ENCODE assay signal across 21 cellular contexts in the genomic region with DNA sequence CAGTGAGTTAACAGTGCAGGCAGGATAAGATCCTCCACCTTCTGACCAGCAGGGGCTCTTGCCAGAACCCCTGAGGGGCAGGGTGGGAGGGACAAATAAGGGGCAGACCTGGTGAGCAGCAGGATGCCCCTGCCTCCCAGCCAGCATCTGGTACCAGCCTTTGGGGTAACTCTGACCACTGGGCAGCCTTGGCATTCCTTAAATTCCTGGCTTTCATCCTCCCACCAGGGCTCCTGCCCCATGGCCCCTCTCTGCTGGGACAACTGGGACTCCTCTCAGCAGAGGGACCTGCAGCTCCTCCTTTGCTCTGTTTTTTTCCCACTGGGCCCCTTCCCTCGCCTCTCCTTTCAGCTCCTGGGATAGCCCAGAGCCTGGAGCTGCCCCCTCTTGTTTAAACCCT.
"Had no signal": no experiment of that assay in that cellular context is flagged by ENCODE, and none has a peak within 500 bp of the region (broad histone marks: within the 10 kb centered on the region; RNA-seq: fewer than 3 reads in every experiment).

No MANE protein-coding gene starts in this region.

- DNase-seq: activated CD4-positive, alpha-beta T cell treated with anti-CD3 and anti-CD28 coated beads, Interleukin-2, amount 50 U/mL, for 1 hour; activated CD4-positive, CD25-positive, alpha-beta regulatory T cell treated with anti-CD3 and anti-CD28 coated beads, Interleukin-2, amount 50 U/mL, for 72 hours; activated gamma-delta T cell treated with Interleukin-2 at 50 U/mL for 16 hours; activated T-cell treated with anti-CD3 and anti-CD28 coated beads, Interleukin-2, amount 50 U/mL, for 1 hour; body of pancreas; effector CD8-positive, alpha-beta T cell; foreskin melanocyte; occipital lobe; sigmoid colon; stimulated activated CD4-positive, alpha-beta T cell treated with anti-CD3 and anti-CD28 coated beads, Interleukin-2, amount 100 ng/mL, for 48 hours; stimulated activated CD8-positive, alpha-beta memory T cell treated with anti-CD3 and anti-CD28 coated beads, Interleukin-4, amount 100 ng/mL, for 48 hours; stimulated activated naive CD4-positive, alpha-beta T cell; testis had no signal

- H3K36me3 ChIP-seq: cardiac muscle cell, sigmoid colon, vagina had no signal

- H3K27ac ChIP-seq: body of pancreas, cardiac muscle cell, sigmoid colon, testis, vagina, VCaP had no signal

- H3K9me3 Mint-ChIP-seq: activated naive CD4-positive, alpha-beta T cell treated with anti-CD3 and anti-CD28 coated beads, Interleukin-2, amount 50 U/mL, for 24 hours; T-helper 2 cell treated with Interferon-gamma antibody and Interleukin-4, amounts not matched to agents 5 μg/mL and 100 μg/mL, for 36 hours had no signal

- H3K9me3 ChIP-seq: body of pancreas, testis, vagina had no signal

- H3K4me1 Mint-ChIP-seq: activated naive CD4-positive, alpha-beta T cell treated with anti-CD3 and anti-CD28 coated beads, Interleukin-2, amount 50 U/mL, for 24 hours had no signal

- H3K4me3 ChIP-seq: body of pancreas, cardiac muscle cell, sigmoid colon, testis, vagina had no signal

- H3K4me3 Mint-ChIP-seq: activated naive CD4-positive, alpha-beta T cell treated with anti-CD3 and anti-CD28 coated beads, Interleukin-2, amount 50 U/mL, for 24 hours; nephron; T-helper 2 cell treated with Interferon-gamma antibody and Interleukin-4, amounts not matched to agents 5 μg/mL and 100 μg/mL, for 36 hours had no signal

- H3K4me1 ChIP-seq: body of pancreas, testis, vagina had no signal

- H3K27ac Mint-ChIP-seq: activated naive CD4-positive, alpha-beta T cell treated with anti-CD3 and anti-CD28 coated beads, Interleukin-2, amount 50 U/mL, for 24 hours; nephron; T-helper 2 cell treated with Interferon-gamma antibody and Interleukin-4, amounts not matched to agents 5 μg/mL and 100 μg/mL, for 36 hours had no signal

- H3K36me3 Mint-ChIP-seq: activated naive CD4-positive, alpha-beta T cell treated with anti-CD3 and anti-CD28 coated beads, Interleukin-2, amount 50 U/mL, for 24 hours; type B pancreatic cell had no signal

- H3K27me3 ChIP-seq: body of pancreas, cardiac muscle cell, testis, vagina had no signal

- ATAC-seq: body of pancreas, esophagus mucosa had no signal
